Comparison of ENCODE assay signal across 1 cellular context in genomic region chr5:54837939-54838457, GRCh38.
TF ChIP-seq lines count a peak whose summit lies in the region.

No MANE protein-coding gene starts in this region.

TF ChIP-seq in liver, 16 proteins besides CTCF, POLR2A, EP300 and RAD21 (continued from another document):
- TF ChIP-seq REST (IDR thresholded peaks at IDR 0.05) (no peak), RXRA (IDR thresholded peaks at IDR 0.05) (peak in 1 of 2 donors; percentile 40), ZBTB33 (IDR thresholded peaks at IDR 0.05) (no peak), JUND (IDR thresholded peaks at IDR 0.05) (peak in 1 of 2 donors; percentile 36), GABPA (IDR thresholded peaks at IDR 0.05 in 1 of 2, conservative IDR thresholded peaks at IDR 0.05 in 1 of 2) (no peak), MAX (IDR thresholded peaks at IDR 0.05) (no peak), FOXA2 (IDR thresholded peaks at IDR 0.05) (no peak), HNF4A (conservative IDR thresholded peaks at IDR 0.05) (peak in 1 of 2 donors; percentile 42)
